In the genomic region with DNA sequence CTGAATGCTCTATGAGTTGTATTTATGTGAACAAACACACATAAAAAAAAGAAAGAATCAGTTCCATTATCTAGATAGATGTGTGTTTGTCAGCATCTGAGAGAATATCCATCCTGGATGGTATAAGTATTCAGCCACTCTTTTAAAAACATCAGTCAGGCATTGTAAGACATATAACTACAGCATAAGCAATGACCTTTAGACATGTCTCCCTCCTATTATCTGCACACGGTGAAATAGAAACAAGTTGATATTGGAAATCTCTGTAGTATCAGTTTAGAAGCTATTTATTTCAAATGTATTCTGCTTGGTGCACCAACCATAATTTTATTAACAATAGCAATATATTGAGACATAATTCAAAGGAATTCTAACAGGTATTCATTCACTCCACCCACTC, we compare ENCODE assay signal across 31 cellular contexts.
"Had no signal": no experiment of that assay in that cellular context is flagged by ENCODE, and none has a peak within 500 bp of the region (broad histone marks: within the 10 kb centered on the region; RNA-seq: fewer than 3 reads in every experiment).

No MANE protein-coding gene starts in this region.

- H3K36me3 ChIP-seq: adrenal gland, brain microvascular endothelial cell, esophagus squamous epithelium, gastrocnemius medialis, heart left ventricle had no signal

- H3K27ac ChIP-seq: adrenal gland, brain microvascular endothelial cell, epithelial cell of prostate, esophagus squamous epithelium, gastrocnemius medialis, heart left ventricle, VCaP had no signal

- H3K4me3 ChIP-seq: adrenal gland, esophagus squamous epithelium, gastrocnemius medialis, heart left ventricle had no signal

- H3K9me3 Mint-ChIP-seq: activated naive CD4-positive, alpha-beta T cell treated with anti-CD3 and anti-CD28 coated beads, Interleukin-2, amount 50 U/mL, for 24 hours; activated naive CD8-positive, alpha-beta T cell treated with anti-CD3 and anti-CD28 coated beads for 36 hours had no signal

- H3K4me1 Mint-ChIP-seq: activated CD4-positive, alpha-beta memory T cell treated with anti-CD3 and anti-CD28 coated beads, Interleukin-2, amount 10 ng/mL, durations not matched to agents 7 days and 5 days; activated CD4-positive, alpha-beta T cell treated with anti-CD3 and anti-CD28 coated beads, Interleukin-2, amount 10 ng/mL, durations not matched to agents 7 days and 5 days; activated naive CD4-positive, alpha-beta T cell treated with anti-CD3 and anti-CD28 coated beads, Interleukin-2, amount 50 U/mL, for 24 hours; activated naive CD8-positive, alpha-beta T cell treated with anti-CD3 and anti-CD28 coated beads for 36 hours; activated naive CD8-positive, alpha-beta T cell treated with anti-CD3 and anti-CD28 coated beads, Interleukin-2, amount 50 U/mL, for 24 hours; activated T-helper 17 cell treated with anti-CD3 and anti-CD28 coated beads, Interleukin-2, amount 50 U/mL, for 72 hours; central memory CD8-positive, alpha-beta T cell had no signal

- DNase-seq: activated CD4-positive, alpha-beta memory T cell treated with anti-CD3 and anti-CD28 coated beads, Interleukin-2, amount 10 ng/mL, durations not matched to agents 7 days and 5 days; activated CD4-positive, alpha-beta T cell treated with anti-CD3 and anti-CD28 coated beads for 1 hour; activated CD4-positive, alpha-beta T cell treated with anti-CD3 and anti-CD28 coated beads for 4 hours; activated CD4-positive, alpha-beta T cell treated with anti-CD3 and anti-CD28 coated beads, Interleukin-2, amount 10 ng/mL, durations not matched to agents 7 days and 5 days; activated CD4-positive, alpha-beta T cell treated with anti-CD3 and anti-CD28 coated beads, Interleukin-2, amount 50 U/mL, for 4 hours; activated CD8-positive, alpha-beta memory T cell treated with anti-CD3 and anti-CD28 coated beads, Interleukin-2, amount 50 U/mL, for 48 hours; activated effector memory CD4-positive, alpha-beta T cell treated with Interleukin-2 at 50 U/mL for 16 hours; activated gamma-delta T cell treated with Interleukin-2 at 50 U/mL for 16 hours; activated naive CD4-positive, alpha-beta T cell treated with anti-CD3 and anti-CD28 coated beads for 36 hours; activated naive CD8-positive, alpha-beta T cell treated with anti-CD3 and anti-CD28 coated beads for 36 hours; activated naive CD8-positive, alpha-beta T cell treated with anti-CD3 and anti-CD28 coated beads, Interleukin-2, amount 50 U/mL, for 24 hours; activated T-cell treated with anti-CD3 and anti-CD28 coated beads for 4 hours; activated T-cell treated with anti-CD3 and anti-CD28 coated beads, Interleukin-2, amount 50 U/mL, for 24 hours; activated T-cell treated with anti-CD3 and anti-CD28 coated beads, Interleukin-2, amount 50 U/mL, for 72 hours; adrenal gland; amygdala; cortex of kidney; dermis blood vessel endothelial cell; effector CD4-positive, alpha-beta T cell; esophagus squamous epithelium; gastrocnemius medialis; glutamatergic neuron; heart left ventricle; T-helper 2 cell had no signal

- H3K36me3 Mint-ChIP-seq: activated naive CD4-positive, alpha-beta T cell treated with anti-CD3 and anti-CD28 coated beads, Interleukin-2, amount 50 U/mL, for 24 hours; activated naive CD8-positive, alpha-beta T cell treated with anti-CD3 and anti-CD28 coated beads for 36 hours; WTC11 had no signal

- H3K27me3 ChIP-seq: adrenal gland, brain microvascular endothelial cell, esophagus squamous epithelium, gastrocnemius medialis, heart left ventricle had no signal

- ATAC-seq: activated naive CD8-positive, alpha-beta T cell treated with anti-CD3 and anti-CD28 coated beads, Interleukin-2, amount 50 U/mL, for 24 hours; activated T-cell treated with anti-CD3 and anti-CD28 coated beads, Interleukin-2, amount 50 U/mL, for 72 hours; activated T-helper 17 cell treated with anti-CD3 and anti-CD28 coated beads, Interleukin-2, amount 50 U/mL, for 72 hours; gastrocnemius medialis; WTC11 had no signal

- H3K4me3 Mint-ChIP-seq: activated CD4-positive, alpha-beta memory T cell treated with anti-CD3 and anti-CD28 coated beads, Interleukin-2, amount 10 ng/mL, durations not matched to agents 7 days and 5 days; activated CD4-positive, alpha-beta T cell treated with anti-CD3 and anti-CD28 coated beads, Interleukin-2, amount 10 ng/mL, durations not matched to agents 7 days and 5 days; activated naive CD4-positive, alpha-beta T cell treated with anti-CD3 and anti-CD28 coated beads for 36 hours; activated naive CD4-positive, alpha-beta T cell treated with anti-CD3 and anti-CD28 coated beads, Interleukin-2, amount 50 U/mL, for 24 hours; activated naive CD8-positive, alpha-beta T cell treated with anti-CD3 and anti-CD28 coated beads for 36 hours; activated naive CD8-positive, alpha-beta T cell treated with anti-CD3 and anti-CD28 coated beads, Interleukin-2, amount 50 U/mL, for 24 hours; activated T-cell treated with anti-CD3 and anti-CD28 coated beads, Interleukin-2, amount 50 U/mL, for 24 hours; activated T-cell treated with anti-CD3 and anti-CD28 coated beads, Interleukin-2, amount 50 U/mL, for 72 hours; activated T-helper 17 cell treated with anti-CD3 and anti-CD28 coated beads, Interleukin-2, amount 50 U/mL, for 72 hours; central memory CD8-positive, alpha-beta T cell; WTC11 had no signal

- H3K27me3 Mint-ChIP-seq: activated CD4-positive, alpha-beta memory T cell treated with anti-CD3 and anti-CD28 coated beads, Interleukin-2, amount 10 ng/mL, durations not matched to agents 7 days and 5 days; activated CD4-positive, alpha-beta T cell treated with anti-CD3 and anti-CD28 coated beads, Interleukin-2, amount 10 ng/mL, durations not matched to agents 7 days and 5 days; activated naive CD4-positive, alpha-beta T cell treated with anti-CD3 and anti-CD28 coated beads, Interleukin-2, amount 50 U/mL, for 24 hours; activated naive CD8-positive, alpha-beta T cell treated with anti-CD3 and anti-CD28 coated beads for 36 hours; activated naive CD8-positive, alpha-beta T cell treated with anti-CD3 and anti-CD28 coated beads, Interleukin-2, amount 50 U/mL, for 24 hours; activated T-cell treated with anti-CD3 and anti-CD28 coated beads, Interleukin-2, amount 50 U/mL, for 24 hours; activated T-helper 17 cell treated with anti-CD3 and anti-CD28 coated beads, Interleukin-2, amount 50 U/mL, for 72 hours; central memory CD8-positive, alpha-beta T cell had no signal

- H3K9me3 ChIP-seq: adrenal gland, esophagus squamous epithelium, gastrocnemius medialis had no signal

- H3K27ac Mint-ChIP-seq: activated CD4-positive, alpha-beta memory T cell treated with anti-CD3 and anti-CD28 coated beads, Interleukin-2, amount 10 ng/mL, durations not matched to agents 7 days and 5 days; activated CD4-positive, alpha-beta T cell treated with anti-CD3 and anti-CD28 coated beads, Interleukin-2, amount 10 ng/mL, durations not matched to agents 7 days and 5 days; activated naive CD4-positive, alpha-beta T cell treated with anti-CD3 and anti-CD28 coated beads for 36 hours; activated naive CD4-positive, alpha-beta T cell treated with anti-CD3 and anti-CD28 coated beads, Interleukin-2, amount 50 U/mL, for 24 hours; activated naive CD8-positive, alpha-beta T cell treated with anti-CD3 and anti-CD28 coated beads for 36 hours; activated naive CD8-positive, alpha-beta T cell treated with anti-CD3 and anti-CD28 coated beads, Interleukin-2, amount 50 U/mL, for 24 hours; activated T-cell treated with anti-CD3 and anti-CD28 coated beads, Interleukin-2, amount 50 U/mL, for 24 hours; activated T-cell treated with anti-CD3 and anti-CD28 coated beads, Interleukin-2, amount 50 U/mL, for 72 hours; activated T-helper 17 cell treated with anti-CD3 and anti-CD28 coated beads, Interleukin-2, amount 50 U/mL, for 72 hours; WTC11 had no signal

- H3K4me1 ChIP-seq: adrenal gland, gastrocnemius medialis had no signal
